Comparison of ENCODE assay signal across 7 cellular contexts in genomic region chr4:84189138-84189537, GRCh38.
"Had no signal": no experiment of that assay in that cellular context is flagged by ENCODE, and none has a peak within 500 bp of the region (broad histone marks: within the 10 kb centered on the region; RNA-seq: fewer than 3 reads in every experiment).

No MANE protein-coding gene starts in this region.

- FAIRE-seq: HepG2, HTR-8/SVneo, K562 had no signal

- H3K4me3 ChIP-seq: K562 had no signal

- DNase-seq: IMR-90, KBM-7, KG1 had no signal

- H3K27ac ChIP-seq: HL-60 had no signal
